ENCODE assay signal across 9 cellular contexts in the genomic region with DNA sequence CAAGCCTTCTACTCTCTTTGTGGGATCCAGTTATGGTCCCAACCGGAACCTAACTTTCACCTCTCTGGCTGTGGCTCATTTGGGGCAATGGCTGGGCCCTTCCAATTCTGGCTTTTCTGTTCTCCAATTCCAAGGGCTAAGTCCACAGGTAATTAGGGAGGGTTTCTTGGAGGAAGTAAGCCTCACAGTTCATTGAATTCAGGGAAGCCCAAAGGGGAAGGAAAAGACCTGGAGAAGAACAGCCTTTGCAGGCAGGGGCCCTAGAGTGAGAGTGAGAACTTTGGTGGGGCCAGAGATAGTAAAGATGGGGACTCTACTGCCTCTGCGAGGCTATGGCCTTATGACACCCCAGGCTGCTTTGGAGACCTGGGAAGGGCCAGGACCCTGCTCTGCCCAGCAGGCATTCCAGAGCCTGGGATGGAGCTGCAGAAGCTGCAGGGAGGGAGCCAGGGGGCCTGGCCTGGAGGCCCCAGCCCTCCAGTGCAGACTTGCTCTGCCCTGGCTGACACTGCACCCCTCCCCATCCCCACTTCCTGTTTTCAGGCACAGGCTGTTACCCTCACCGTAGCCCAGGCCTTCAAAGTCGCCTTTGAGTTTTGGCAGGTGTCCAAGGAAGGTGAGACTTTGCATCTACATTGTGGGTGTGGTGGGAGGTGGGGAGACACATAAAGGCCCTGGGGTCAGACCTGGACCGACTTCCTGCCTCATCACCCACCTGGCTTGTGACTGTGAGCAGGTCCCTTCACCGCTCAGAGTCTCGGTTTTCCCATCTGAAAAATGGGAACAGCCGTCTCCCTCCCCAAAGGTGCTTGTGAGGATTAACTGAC. TPM values are rescaled to one million over a fixed set of nuclear protein-coding genes. Genes with fewer than 3 reads are reported as not detected.
A peak's percentile ranks its signal among the peaks of the same experiment; 100 is the strongest.
DNase-seq lines count a peak whose midpoint lies in the region; ATAC-seq and TF ChIP-seq lines count a peak whose summit lies in the region.
"Had no signal": no experiment of that assay in that cellular context is flagged by ENCODE, and none has a peak within 500 bp of the region (broad histone marks: within the 10 kb centered on the region; RNA-seq: fewer than 3 reads in every experiment).

No MANE protein-coding gene starts in this region.

- H3K4me1 Mint-ChIP-seq in CD4-positive, alpha-beta T cell (ENCODE audit: low read depth) = peaks cover 93% of the 10 kb centered on the region

- no peaks in the 10 kb centered on the region for H4K20me1 ChIP-seq in PC-9 (ENCODE audit: insufficient read depth)

- DNase-seq in CD4-positive, alpha-beta T cell = peak; percentile 66 to 91 (median 85)
- DNase-seq in PC-9 = peak; percentile 37 to 72
- peak; percentile 55 for DNase-seq in activated naive CD4-positive, alpha-beta T cell treated with Interleukin-2 at 50 U/mL for 16 hours
- DNase-seq in gastrocnemius medialis = no peak
- no peak for DNase-seq in superior temporal gyrus (ENCODE audit: extremely low spot score)

- H3K4me3 Mint-ChIP-seq in CD4-positive, alpha-beta T cell = peak overlapping the region; percentile 99
- H3K4me3 Mint-ChIP-seq: brain had no signal

- no peaks in the 10 kb centered on the region for H3K27me3 Mint-ChIP-seq in CD4-positive, alpha-beta T cell
- H3K27me3 Mint-ChIP-seq: brain had no signal

- H3K4me1 ChIP-seq in PC-9 (replicated peaks; ENCODE audit: insufficient read depth) = peaks cover 25% of the 10 kb centered on the region
- H3K4me1 ChIP-seq in gastrocnemius medialis = peaks cover 26 to 34% of the 10 kb centered on the region in 2 donors

- peak overlapping the region; percentile 87 for H3K27ac Mint-ChIP-seq in CD4-positive, alpha-beta T cell

- no peaks in the 10 kb centered on the region for H3K36me3 ChIP-seq in PC-9 (ENCODE audit: low read depth)
- no peaks in the 10 kb centered on the region for H3K36me3 ChIP-seq in gastrocnemius medialis

- H3K4me2 ChIP-seq in PC-9 = peak overlapping the region; percentile 10; the same call in 1 of the 2 replicates

- CTCF ChIA-PET in CD4-positive, alpha-beta T cell (lab: Charles Lee) = interaction anchor here (1.1 to 1.6 kb wide), 2 partner anchors 10 to 57 kb away, joined by 4 read pairs; no protein-coding TSS in a partner anchor
- CTCF ChIA-PET in PC-9 (lab: Charles Lee) = no interaction called here

- H3K4me3 ChIP-seq in PC-9 (no peak overlapping the region), gastrocnemius medialis (no peak overlapping the region)

- peaks cover 90% of the 10 kb centered on the region for H3K36me3 Mint-ChIP-seq in CD4-positive, alpha-beta T cell (ENCODE audit: low read depth)
- H3K36me3 Mint-ChIP-seq: brain had no signal

- TF ChIP-seq POLR2A in gastrocnemius medialis (IDR thresholded peaks at IDR 0.05) = no peak

- TF ChIP-seq CTCF in CD4-positive, alpha-beta T cell (IDR thresholded peaks at IDR 0.05) = no peak
- no peak for TF ChIP-seq CTCF in PC-9 (conservative IDR thresholded peaks at IDR 0.05)
- no peak for TF ChIP-seq CTCF in gastrocnemius medialis (IDR thresholded peaks at IDR 0.05 in 4 of 5, conservative IDR thresholded peaks at IDR 0.05 in 1 of 5)

- no peaks in the 10 kb centered on the region for H3K9me2 ChIP-seq in PC-9 (ENCODE audit: insufficient read depth)

- H3K27me3 ChIP-seq in CD4-positive, alpha-beta T cell (ENCODE audit: control insufficient read depth, insufficient read depth, low read length) = no peaks in the 10 kb centered on the region
- H3K27me3 ChIP-seq in PC-9 (ENCODE audit: insufficient read depth, low read depth) (no peaks in the 10 kb centered on the region), gastrocnemius medialis (no peaks in the 10 kb centered on the region)

- H3K79me2 ChIP-seq in PC-9 (ENCODE audit: low read depth) = no peaks in the 10 kb centered on the region

- peak overlapping the region; percentile 86 for H3K27ac ChIP-seq in CD4-positive, alpha-beta T cell (ENCODE audit: low read depth, low read length)
- no peak overlapping the region for H3K27ac ChIP-seq in PC-9
- H3K27ac ChIP-seq in gastrocnemius medialis = peak overlapping the region; percentile 20 to 30 (median 28)

- H3K9me3 Mint-ChIP-seq in CD4-positive, alpha-beta T cell = no peaks in the 10 kb centered on the region
- H3K9me3 Mint-ChIP-seq: brain had no signal

- ATAC-seq in CD4-positive, alpha-beta T cell (ENCODE audit: poor library complexity) = peak; percentile 83
- ATAC-seq in GM21447 (IDR thresholded peaks at IDR 0.05; ENCODE audit: unreplicated experiment) = peak; percentile 79
- ATAC-seq in gastrocnemius medialis = no peak
- no peak for ATAC-seq in GM21360 (IDR thresholded peaks at IDR 0.05; ENCODE audit: unreplicated experiment)
- no peak for ATAC-seq in HG02884 (IDR thresholded peaks at IDR 0.05; ENCODE audit: unreplicated experiment)

- POLR2A ChIA-PET in CD4-positive, alpha-beta T cell (lab: Charles Lee) = interaction anchor here (0.5 to 10.1 kb wide), 7 partner anchors 7 to 1884 kb away, joined by 3 to 193 read pairs (median 8); a partner anchor contains a TSS
- POLR2A ChIA-PET in PC-9 (lab: Charles Lee; ENCODE audit: unreplicated experiment) = no interaction called here

- peaks cover 1% of the 10 kb centered on the region for H3F3A ChIP-seq in PC-9 (ENCODE audit: insufficient read depth, low read depth)

- in situ Hi-C loops in gastrocnemius medialis (cut with MboI; ENCODE audit: low sequenced_read_pairs in 4 of 4) = no loop called here

- no peaks in the 10 kb centered on the region for H3K9me3 ChIP-seq in CD4-positive, alpha-beta T cell (ENCODE audit: control insufficient read depth, low read length)
- H3K9me3 ChIP-seq in PC-9 (ENCODE audit: insufficient read depth, low read depth) (no peaks in the 10 kb centered on the region), gastrocnemius medialis (no peaks in the 10 kb centered on the region)

- H2AFZ ChIP-seq in PC-9 = no peak overlapping the region

- intact Hi-C loops in CD4-positive, alpha-beta T cell (cut with DNase I, micrococcal nuclease) = loop anchor here (1.0 to 10.0 kb wide), 3 partner anchors 19 to 115 kb away; a partner anchor contains a TSS
- intact Hi-C loops in PC-9 (cut with micrococcal nuclease; ENCODE audit: unreplicated experiment) (no loop called here), gastrocnemius medialis (cut with DNase I; ENCODE audit: low total_unique reads) (no loop called here)

- BruUV-seq in PC-9 (replicated peaks; lab: Mats Ljungman, UMichigan) = no TSS peak

RNA-seq across cellular contexts. Expression of a gene that starts 18.9 kb away (rescaled TPM):
- 10 to 100 TPM; 70.5 to 73.5 TPM for total RNA-seq in CD4-positive, alpha-beta T cell
- total RNA-seq in PC-9 (2021) = 24.7 and 29.2 TPM in 2 replicates
- 10 to 100 TPM in 3 of 4 donors, 1 to 10 TPM in 1; 10.0 to 17.9 (median 14.2) TPM for total RNA-seq in gastrocnemius medialis

RNA-seq across cellular contexts. Expression of a gene that starts 54.3 kb away (rescaled TPM):
- 10 to 100 TPM; 44.4 to 46.9 TPM for total RNA-seq in CD4-positive, alpha-beta T cell
- total RNA-seq in PC-9 (2021) (0.41 and 0.48 TPM in 2 replicates), gastrocnemius medialis (1 to 10 TPM; 2.0 to 4.4 (median 2.5) TPM)

Comparison
In these comparisons a context has a peak if more than half of its experiments do, and no peak if none do; other contexts are left out.
1. ATAC-seq: peak in CD4-positive, alpha-beta T cell (single experiment) and GM21447 (single experiment); none in gastrocnemius medialis (0 of 2), GM21360 (single experiment) and HG02884 (single experiment).
2. DNase-seq: peak in CD4-positive, alpha-beta T cell (10 of 10), PC-9 (2 of 2) and activated naive CD4-positive, alpha-beta T cell treated with Interleukin-2 at 50 U/mL for 16 hours (single experiment); none in gastrocnemius medialis (0 of 2) and superior temporal gyrus (single experiment).
3. RNA of a gene that starts 54.3 kb away (total RNA-seq): 44.4 to 46.9 TPM in CD4-positive, alpha-beta T cell; 2.0 to 4.4 TPM in gastrocnemius medialis and 0.41 to 0.48 TPM in PC-9; every median in the first group is over 4 times any median in the second.
4. intact Hi-C loops: an anchor here in CD4-positive, alpha-beta T cell (1.0 to 10.0 kb wide); none called in PC-9 and gastrocnemius medialis.